Comparison of ENCODE assay signal across 24 cellular contexts in the genomic region with DNA sequence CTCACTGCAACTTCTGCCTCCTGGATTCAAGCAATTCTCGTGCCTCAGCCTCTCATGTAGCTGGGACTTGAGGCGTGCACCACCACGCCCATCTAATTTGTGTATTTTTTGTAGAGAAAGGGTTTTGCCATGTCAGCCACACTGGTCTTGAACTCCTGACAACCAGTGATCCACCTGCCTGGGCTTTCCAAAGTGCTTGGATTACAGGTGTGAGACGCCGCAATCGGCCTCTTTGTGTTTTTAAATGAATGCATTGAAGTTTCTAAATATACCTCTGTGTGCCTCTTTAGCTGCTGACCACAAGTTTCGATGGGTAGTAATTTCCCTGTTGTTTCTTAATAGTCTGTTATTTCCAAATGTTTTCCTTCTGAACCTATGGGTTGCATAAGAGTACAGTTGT.
"Had no signal": no experiment of that assay in that cellular context is flagged by ENCODE, and none has a peak within 500 bp of the region (broad histone marks: within the 10 kb centered on the region; RNA-seq: fewer than 3 reads in every experiment).

No MANE protein-coding gene starts in this region.

- H3K27ac Mint-ChIP-seq: activated B cell treated with CpG ODN at 0.5 μM for 24 hours; activated CD8-positive, alpha-beta T cell treated with anti-CD3 and anti-CD28 coated beads for 36 hours; activated naive CD4-positive, alpha-beta T cell treated with anti-CD3 and anti-CD28 coated beads, Interleukin-2, amount 50 U/mL, for 72 hours; activated T-helper 2 cell treated with anti-CD3 and anti-CD28 coated beads, Interferon-gamma antibody, Interleukin-2, Interleukin-4, amounts not matched to agents 10 μg/mL and 5 μg/mL and 100 μg/mL, durations not matched to agents 14 hours and 24 hours and 36 hours; dendritic cell treated with granulocyte-macrophage colony-stimulating factor and Interleukin-4, amounts not matched to agents 40 ng/mL and 50 ng/mL, for 4 days; endodermal cell; mesothelial cell of epicardium; naive B cell; nephron progenitor cell had no signal

- ATAC-seq: activated CD8-positive, alpha-beta T cell treated with anti-CD3 and anti-CD28 coated beads for 36 hours; activated naive CD4-positive, alpha-beta T cell treated with anti-CD3 and anti-CD28 coated beads, Interleukin-2, amount 50 U/mL, for 72 hours; esophagus mucosa; left colon; right lobe of liver had no signal

- H3K4me3 Mint-ChIP-seq: activated B cell treated with CpG ODN at 0.5 μM for 24 hours; activated CD8-positive, alpha-beta T cell treated with anti-CD3 and anti-CD28 coated beads for 36 hours; central memory CD8-positive, alpha-beta T cell; dendritic cell treated with granulocyte-macrophage colony-stimulating factor and Interleukin-4, amounts not matched to agents 40 ng/mL and 50 ng/mL, for 4 days; endodermal cell; mesothelial cell of epicardium; naive B cell; nephron progenitor cell had no signal

- H3K4me1 Mint-ChIP-seq: activated B cell treated with CpG ODN at 0.5 μM for 24 hours; central memory CD8-positive, alpha-beta T cell; endodermal cell; mesothelial cell of epicardium; naive B cell; nephron progenitor cell had no signal

- DNase-seq: activated B cell treated with CpG ODN at 0.5 μM for 24 hours; activated CD4-positive, alpha-beta T cell treated with anti-CD3 and anti-CD28 coated beads, Interleukin-2, amount 50 U/mL, for 1 hour; activated CD8-positive, alpha-beta T cell treated with anti-CD3 and anti-CD28 coated beads for 36 hours; activated naive CD4-positive, alpha-beta T cell; activated T-cell treated with anti-CD3 and anti-CD28 coated beads, Interleukin-2, amount 50 U/mL, for 48 hours; endodermal cell; foreskin fibroblast; head of caudate nucleus; hippocampal formation; left colon; naive B cell; nephron progenitor cell; right lobe of liver; stimulated activated CD4-positive, alpha-beta T cell treated with anti-CD3 and anti-CD28 coated beads, Interleukin-2, amount 100 ng/mL, for 48 hours; stimulated activated naive CD4-positive, alpha-beta T cell treated with Interleukin-2 at 50 U/mL for 16 hours; T1000; testis; transverse colon had no signal

- H3K27me3 Mint-ChIP-seq: activated B cell treated with CpG ODN at 0.5 μM for 24 hours; activated CD8-positive, alpha-beta T cell treated with anti-CD3 and anti-CD28 coated beads for 36 hours; central memory CD8-positive, alpha-beta T cell; dendritic cell treated with granulocyte-macrophage colony-stimulating factor and Interleukin-4, amounts not matched to agents 40 ng/mL and 50 ng/mL, for 4 days; naive B cell had no signal

- H3K9me3 Mint-ChIP-seq: activated B cell treated with CpG ODN at 0.5 μM for 24 hours; activated T-helper 2 cell treated with anti-CD3 and anti-CD28 coated beads, Interferon-gamma antibody, Interleukin-2, Interleukin-4, amounts not matched to agents 10 μg/mL and 5 μg/mL and 100 μg/mL, durations not matched to agents 14 hours and 24 hours and 36 hours; nephron progenitor cell had no signal
